In the genomic region with DNA sequence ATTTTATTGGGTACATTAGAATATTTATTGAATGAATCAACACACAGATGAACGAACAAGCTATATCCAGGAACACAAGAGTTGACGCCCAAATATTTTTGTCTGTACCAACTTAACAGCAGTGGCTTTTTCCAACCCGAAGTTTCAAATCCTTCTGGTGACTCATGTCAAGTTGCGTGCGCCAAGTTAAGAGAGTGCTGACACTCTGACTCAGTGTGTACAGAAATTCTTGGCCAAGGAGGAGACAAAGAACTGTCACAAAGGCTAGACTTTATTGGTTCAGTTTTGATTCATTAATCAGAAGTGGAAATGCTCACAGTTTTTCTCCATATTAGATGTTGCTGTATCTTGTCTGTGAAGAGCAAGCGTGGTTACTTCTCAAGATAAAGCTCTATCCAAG, we compare ENCODE assay signal across 1 cellular context.
TF ChIP-seq lines count a peak whose summit lies in the region.

No MANE protein-coding gene starts in this region.

TF ChIP-seq in SK-N-SH, 30 proteins besides CTCF, POLR2A, EP300 and RAD21 (continued from another document):
- peak; percentile 80; the same call in 1 of the 2 replicates for TF ChIP-seq RXRA (IDR thresholded peaks at IDR 0.05; ENCODE audit: borderline replicate concordance, low read depth)
- TF ChIP-seq NFIC (IDR thresholded peaks at IDR 0.05; ENCODE audit: borderline replicate concordance) = peak; percentile 98
- TF ChIP-seq TEAD4 (IDR thresholded peaks at IDR 0.05; ENCODE audit: borderline replicate concordance, insufficient read depth) = peak; percentile 80; the same call in 1 of the 2 replicates
- TF ChIP-seq, protein P1, sequence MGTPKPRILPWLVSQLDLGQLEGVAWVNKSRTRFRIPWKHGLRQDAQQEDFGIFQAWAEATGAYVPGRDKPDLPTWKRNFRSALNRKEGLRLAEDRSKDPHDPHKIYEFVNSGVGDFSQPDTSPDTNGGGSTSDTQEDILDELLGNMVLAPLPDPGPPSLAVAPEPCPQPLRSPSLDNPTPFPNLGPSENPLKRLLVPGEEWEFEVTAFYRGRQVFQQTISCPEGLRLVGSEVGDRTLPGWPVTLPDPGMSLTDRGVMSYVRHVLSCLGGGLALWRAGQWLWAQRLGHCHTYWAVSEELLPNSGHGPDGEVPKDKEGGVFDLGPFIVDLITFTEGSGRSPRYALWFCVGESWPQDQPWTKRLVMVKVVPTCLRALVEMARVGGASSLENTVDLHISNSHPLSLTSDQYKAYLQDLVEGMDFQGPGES (IDR thresholded peaks at IDR 0.05; ENCODE audit: low read depth, low read length) = no peak
- peak; percentile 87 for TF ChIP-seq TCF12 (IDR thresholded peaks at IDR 0.05)
- TF ChIP-seq JUND (IDR thresholded peaks at IDR 0.05) = peak; percentile 96
- TF ChIP-seq RFX5 (IDR thresholded peaks at IDR 0.05; ENCODE audit: low read length) = no peak
- peak; percentile 30; the same call in 1 of the 2 replicates for TF ChIP-seq TAF1 (IDR thresholded peaks at IDR 0.05; ENCODE audit: borderline replicate concordance, low read depth, low read length)
- TF ChIP-seq SIN3A (IDR thresholded peaks at IDR 0.05; ENCODE audit: borderline replicate concordance, low read depth, low read length) = peak; percentile 85; the same call in 1 of the 2 replicates
- TF ChIP-seq POLR2AphosphoS5 (IDR thresholded peaks at IDR 0.05; ENCODE audit: low read depth, low read length) = peak; percentile 57; the same call in 1 of the 2 replicates
- TF ChIP-seq USF1 (IDR thresholded peaks at IDR 0.05; ENCODE audit: borderline replicate concordance, low read depth) = no peak
- no peak for TF ChIP-seq EZH2phosphoT487 (IDR thresholded peaks at IDR 0.05; ENCODE audit: borderline replicate concordance, low read depth)
- TF ChIP-seq FOXM1 (IDR thresholded peaks at IDR 0.05; ENCODE audit: low read depth) = peak; percentile 57; the same call in 1 of the 2 replicates
- TF ChIP-seq ELF1 (IDR thresholded peaks at IDR 0.05) = no peak
- no peak for TF ChIP-seq NRF1 (IDR thresholded peaks at IDR 0.05; ENCODE audit: low read depth, low read length)
TF ChIP-seq in SK-N-SH: peak in this region for 13.
